ENCODE assay signal across 8 cellular contexts in the genomic region with DNA sequence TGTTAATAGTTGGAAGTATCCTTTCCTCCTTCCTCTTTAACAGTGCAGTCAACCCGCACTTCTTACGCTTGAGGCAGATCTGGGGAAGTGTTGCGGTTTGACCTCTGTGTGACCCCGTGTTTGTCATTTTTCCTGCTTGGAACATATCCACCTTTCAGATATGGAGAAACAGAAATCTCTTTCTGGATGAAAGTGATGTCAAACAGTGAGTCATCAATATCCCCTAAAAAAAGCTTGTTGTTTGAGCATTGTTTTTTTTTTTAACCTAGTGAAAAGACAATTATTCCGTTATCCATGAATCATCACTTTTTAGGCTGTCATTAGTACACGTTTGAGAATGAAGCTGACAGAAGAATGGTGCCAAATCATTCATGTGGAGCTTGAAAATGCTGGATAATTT.
A peak's percentile ranks its signal among the peaks of the same experiment; 100 is the strongest.
DNase-seq lines count a peak whose midpoint lies in the region; ATAC-seq, FAIRE-seq and TF ChIP-seq lines count a peak whose summit lies in the region.

No MANE protein-coding gene starts in this region.

- no peak for ATAC-seq in HG03520 (IDR thresholded peaks at IDR 0.05; ENCODE audit: unreplicated experiment)

- H3K27me3 ChIP-seq in MG63 = no peaks in the 10 kb centered on the region
- H3K27me3 ChIP-seq in small intestine (ENCODE audit: control insufficient read depth in 2 of 2, insufficient read depth in 2 of 2, low read length in 2 of 2) = no peaks in the 10 kb centered on the region

- 1 to 21% (median 12%) methylated on average over 6 of the region's 6 CpGs for WGBS in small intestine, 3 donors

- TF ChIP-seq CTCF in astrocyte of the spinal cord (IDR thresholded peaks at IDR 0.05; ENCODE audit: low read depth, low read length) = no peak

- no peaks in the 10 kb centered on the region for H3K36me3 ChIP-seq in MG63
- H3K36me3 ChIP-seq in small intestine (ENCODE audit: control insufficient read depth in 2 of 2, insufficient read depth in 2 of 2, low read length in 2 of 2) = no peaks in the 10 kb centered on the region

- H3K4me3 ChIP-seq in MG63 (no peak overlapping the region), astrocyte of the spinal cord (ENCODE audit: low read depth, low read length) (no peak overlapping the region), small intestine (ENCODE audit: low read depth in 1 of 2, low read length in 2 of 2) (no peak overlapping the region)

- in situ Hi-C loops in astrocyte of the spinal cord (cut with HindIII; ENCODE audit: low sequenced_read_pairs) = no loop called here

- H3K27ac ChIP-seq in small intestine (ENCODE audit: low read depth in 1 of 2, low read length in 1 of 2) = no peak overlapping the region

- no peaks in the 10 kb centered on the region for H3K4me1 ChIP-seq in small intestine (ENCODE audit: control insufficient read depth in 2 of 2, insufficient read depth in 1 of 2, low read depth in 1 of 2, low read length in 1 of 2)

- DNase-seq in COLO829 (ENCODE audit: low spot score) = peak; percentile 90
- DNase-seq in MG63 = peak; percentile 61
- peak; percentile 91 for DNase-seq in astrocyte of the spinal cord (ENCODE audit: low read depth, low spot score)
- peak; percentile 96 to 99 for DNase-seq in lung microvascular endothelial cell (ENCODE audit: low read depth in 2 of 2)
- no peak for DNase-seq in NCI-H1436 (lab: John Stamatoyannopoulos, UW)
- DNase-seq in NCI-H748 treated with DMSO at 0.1 percent for 48 hours (lab: John Stamatoyannopoulos, UW) = no peak
- DNase-seq in small intestine = no peak

- no peak for FAIRE-seq in small intestine (lab: Jason Lieb, UNC)

- no peaks in the 10 kb centered on the region for H3K9me3 ChIP-seq in MG63
- no peaks in the 10 kb centered on the region for H3K9me3 ChIP-seq in small intestine (ENCODE audit: control insufficient read depth, low read depth)

Comparison
In these comparisons a context has a peak if more than half of its experiments do, and no peak if none do; other contexts are left out.
1. DNase-seq: peak in COLO829 (single experiment), MG63 (single experiment), astrocyte of the spinal cord (single experiment) and lung microvascular endothelial cell (2 of 2); none in NCI-H1436 (single experiment), NCI-H748 treated with DMSO at 0.1 percent for 48 hours (single experiment) and small intestine (single experiment).